ENCODE assay signal across 23 cellular contexts in the genomic region with DNA sequence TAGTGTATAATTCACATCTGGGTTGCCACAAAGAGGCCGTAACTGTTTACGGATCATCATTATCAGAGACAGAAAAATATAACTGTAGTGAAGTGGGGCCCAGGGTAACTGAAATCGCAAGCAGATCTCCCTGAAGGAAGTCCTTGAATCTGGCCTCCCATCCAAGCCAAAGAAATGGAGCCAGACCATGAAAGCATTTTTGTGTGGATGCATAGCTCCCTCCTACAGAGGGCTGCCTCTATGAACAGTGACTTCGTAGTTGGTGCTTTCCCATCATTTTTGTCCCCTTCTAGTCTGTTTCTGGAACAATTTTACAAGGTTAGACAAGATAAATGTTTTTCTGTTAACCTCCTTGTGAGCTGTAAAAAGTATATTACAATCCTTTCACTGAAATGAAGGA.
DNase-seq lines count a peak whose midpoint lies in the region; TF ChIP-seq lines count a peak whose summit lies in the region.
"Had no signal": no experiment of that assay in that cellular context is flagged by ENCODE, and none has a peak within 500 bp of the region (broad histone marks: within the 10 kb centered on the region; RNA-seq: fewer than 3 reads in every experiment).

No MANE protein-coding gene starts in this region.

- H3K36me3 Mint-ChIP-seq in osteocyte (ENCODE audit: unreplicated experiment) (peaks cover 9% of the 10 kb centered on the region), endothelial cell (ENCODE audit: low read depth, unreplicated experiment) (no peaks in the 10 kb centered on the region)
- no peaks in the 10 kb centered on the region for H3K36me3 Mint-ChIP-seq in activated T-helper 2 cell treated with anti-CD3 and anti-CD28 coated beads, Interferon-gamma antibody, Interleukin-2, Interleukin-4, amounts not matched to agents 10 μg/mL and 5 μg/mL and 100 μg/mL, durations not matched to agents 14 hours and 24 hours and 36 hours (ENCODE audit: low read depth)
- H3K36me3 Mint-ChIP-seq: activated naive CD4-positive, alpha-beta T cell treated with anti-CD3 and anti-CD28 coated beads, Interleukin-2, amount 50 U/mL, for 72 hours; CD4-positive, CD25-positive, alpha-beta regulatory T cell; stimulated activated effector memory CD8-positive, alpha-beta T cell treated with anti-CD3 and anti-CD28 coated beads, Interleukin-12 subunit alpha, Interleukin-12 subunit beta, amount 100 ng/mL, for 72 hours had no signal

- peak overlapping the region; percentile 92 for H3K27ac Mint-ChIP-seq in osteocyte (ENCODE audit: unreplicated experiment)
- H3K27ac Mint-ChIP-seq in endothelial cell (ENCODE audit: unreplicated experiment), result no peak overlapping the region
- H3K27ac Mint-ChIP-seq in activated T-helper 2 cell treated with anti-CD3 and anti-CD28 coated beads, Interferon-gamma antibody, Interleukin-2, Interleukin-4, amounts not matched to agents 10 μg/mL and 5 μg/mL and 100 μg/mL, durations not matched to agents 14 hours and 24 hours and 36 hours, result no peak overlapping the region
- H3K27ac Mint-ChIP-seq: activated CD4-positive, alpha-beta T cell treated with anti-CD3 and anti-CD28 coated beads, Interleukin-2, amount 10 ng/mL, durations not matched to agents 7 days and 5 days; activated naive CD4-positive, alpha-beta T cell treated with anti-CD3 and anti-CD28 coated beads, Interleukin-2, amount 50 U/mL, for 72 hours; stimulated activated effector memory CD8-positive, alpha-beta T cell treated with anti-CD3 and anti-CD28 coated beads, Interleukin-12 subunit alpha, Interleukin-12 subunit beta, amount 100 ng/mL, for 72 hours had no signal

- H3K9me3 ChIP-seq in adipocyte (ENCODE audit: control insufficient read depth, low read length) (peaks cover 6% of the 10 kb centered on the region), stomach (peaks cover 0 to 8% (median 0%) of the 10 kb centered on the region in 4 donors)

- no peak for TF ChIP-seq CTCF in fibroblast of villous mesenchyme (IDR thresholded peaks at IDR 0.05; ENCODE audit: insufficient read depth, low read depth, low read length)
- TF ChIP-seq CTCF in osteocyte (IDR thresholded peaks at IDR 0.05), result no peak
- no peak for TF ChIP-seq CTCF in stomach (IDR thresholded peaks at IDR 0.05)
- TF ChIP-seq CTCF in endothelial cell (IDR thresholded peaks at IDR 0.05; ENCODE audit: unreplicated experiment), result no peak

- peaks cover 67% of the 10 kb centered on the region for H3K4me1 Mint-ChIP-seq in osteocyte (ENCODE audit: unreplicated experiment)
- H3K4me1 Mint-ChIP-seq in endothelial cell (ENCODE audit: unreplicated experiment), result peaks cover 8% of the 10 kb centered on the region
- H3K4me1 Mint-ChIP-seq in activated T-helper 2 cell treated with anti-CD3 and anti-CD28 coated beads, Interferon-gamma antibody, Interleukin-2, Interleukin-4, amounts not matched to agents 10 μg/mL and 5 μg/mL and 100 μg/mL, durations not matched to agents 14 hours and 24 hours and 36 hours (ENCODE audit: low read depth), result no peaks in the 10 kb centered on the region
- H3K4me1 Mint-ChIP-seq: activated CD4-positive, alpha-beta T cell treated with anti-CD3 and anti-CD28 coated beads, Interleukin-2, amount 10 ng/mL, durations not matched to agents 7 days and 5 days; CD4-positive, CD25-positive, alpha-beta regulatory T cell; stimulated activated effector memory CD8-positive, alpha-beta T cell treated with anti-CD3 and anti-CD28 coated beads, Interleukin-12 subunit alpha, Interleukin-12 subunit beta, amount 100 ng/mL, for 72 hours had no signal

- no peak overlapping the region for H3K27ac ChIP-seq in stomach
- H3K27ac ChIP-seq: epithelial cell of prostate had no signal

- DNase-seq in adipocyte (ENCODE audit: low read depth), result no peak
- DNase-seq in fibroblast of villous mesenchyme (ENCODE audit: low read depth), result peak; percentile 55
- no peak for DNase-seq in osteocyte (ENCODE audit: extremely low spot score, unreplicated experiment)
- no peak for DNase-seq in stomach
- DNase-seq in SHP77 (lab: John Stamatoyannopoulos, UW), result no peak
- DNase-seq in endothelial cell (ENCODE audit: low spot score), result no peak
- no peak for DNase-seq in activated T-helper 2 cell treated with anti-CD3 and anti-CD28 coated beads, Interferon-gamma antibody, Interleukin-2, Interleukin-4, amounts not matched to agents 10 μg/mL and 5 μg/mL and 100 μg/mL, durations not matched to agents 14 hours and 24 hours and 36 hours (ENCODE audit: low spot score)
- DNase-seq: activated CD4-positive, alpha-beta T cell treated with anti-CD3 and anti-CD28 coated beads, Interleukin-2, amount 10 ng/mL, durations not matched to agents 7 days and 5 days; aorta; CD4-positive, CD25-positive, alpha-beta regulatory T cell; GOT3; KG1; mucosa of descending colon; NCI-H1417 treated with DMSO at 0.1 percent for 48 hours; NCI-H2081 treated with DMSO at 0.1 percent for 48 hours; NCI-H446; NCI-H82; Right ventricle myocardium superior; stimulated activated CD4-positive, alpha-beta T cell treated with anti-CD3 and anti-CD28 coated beads, Interleukin-2, amount 100 ng/mL, for 48 hours; T-helper 9 cell had no signal

- no peaks in the 10 kb centered on the region for H3K36me3 ChIP-seq in adipocyte (ENCODE audit: control insufficient read depth, insufficient read depth, low read length, severe bottlenecking)
- no peaks in the 10 kb centered on the region for H3K36me3 ChIP-seq in stomach

- H3K27me3 Mint-ChIP-seq in osteocyte (ENCODE audit: unreplicated experiment) (no peaks in the 10 kb centered on the region), endothelial cell (ENCODE audit: unreplicated experiment) (no peaks in the 10 kb centered on the region)
- H3K27me3 Mint-ChIP-seq in activated T-helper 2 cell treated with anti-CD3 and anti-CD28 coated beads, Interferon-gamma antibody, Interleukin-2, Interleukin-4, amounts not matched to agents 10 μg/mL and 5 μg/mL and 100 μg/mL, durations not matched to agents 14 hours and 24 hours and 36 hours (ENCODE audit: low read depth), result no peaks in the 10 kb centered on the region
- H3K27me3 Mint-ChIP-seq: activated CD4-positive, alpha-beta T cell treated with anti-CD3 and anti-CD28 coated beads, Interleukin-2, amount 10 ng/mL, durations not matched to agents 7 days and 5 days; CD4-positive, CD25-positive, alpha-beta regulatory T cell had no signal

- H3K4me1 ChIP-seq in adipocyte (ENCODE audit: control insufficient read depth, insufficient read depth, low read length) (peaks cover 13% of the 10 kb centered on the region), stomach (peaks cover 0 to 5% (median 0%) of the 10 kb centered on the region in 4 donors)

- H3K9me3 Mint-ChIP-seq in osteocyte (ENCODE audit: unreplicated experiment) (peaks cover 21% of the 10 kb centered on the region), endothelial cell (ENCODE audit: unreplicated experiment) (no peaks in the 10 kb centered on the region)
- H3K9me3 Mint-ChIP-seq in activated T-helper 2 cell treated with anti-CD3 and anti-CD28 coated beads, Interferon-gamma antibody, Interleukin-2, Interleukin-4, amounts not matched to agents 10 μg/mL and 5 μg/mL and 100 μg/mL, durations not matched to agents 14 hours and 24 hours and 36 hours, result no peaks in the 10 kb centered on the region

- H3K4me3 ChIP-seq in adipocyte (ENCODE audit: low read length) (no peak overlapping the region), fibroblast of villous mesenchyme (ENCODE audit: low read depth, low read length) (no peak overlapping the region), stomach (no peak overlapping the region)
- H3K4me3 ChIP-seq: mucosa of descending colon had no signal

- peak overlapping the region; percentile 29 for H3K9ac ChIP-seq in adipocyte (ENCODE audit: low read length)

- no peak overlapping the region for H3K4me3 Mint-ChIP-seq in osteocyte (ENCODE audit: unreplicated experiment)
- H3K4me3 Mint-ChIP-seq in endothelial cell (ENCODE audit: unreplicated experiment), result no peak overlapping the region
- H3K4me3 Mint-ChIP-seq in activated T-helper 2 cell treated with anti-CD3 and anti-CD28 coated beads, Interferon-gamma antibody, Interleukin-2, Interleukin-4, amounts not matched to agents 10 μg/mL and 5 μg/mL and 100 μg/mL, durations not matched to agents 14 hours and 24 hours and 36 hours (ENCODE audit: low read depth), result no peak overlapping the region
- H3K4me3 Mint-ChIP-seq: activated CD4-positive, alpha-beta T cell treated with anti-CD3 and anti-CD28 coated beads, Interleukin-2, amount 10 ng/mL, durations not matched to agents 7 days and 5 days; CD4-positive, CD25-positive, alpha-beta regulatory T cell; stimulated activated effector memory CD8-positive, alpha-beta T cell treated with anti-CD3 and anti-CD28 coated beads, Interleukin-12 subunit alpha, Interleukin-12 subunit beta, amount 100 ng/mL, for 72 hours had no signal

- TF ChIP-seq EP300 in stomach (IDR thresholded peaks at IDR 0.05), result no peak

- no peak for TF ChIP-seq POLR2A in stomach (IDR thresholded peaks at IDR 0.05)

- 61 to 84% (median 67%) methylated on average over 4 of the region's 4 CpGs for WGBS in stomach, 5 donors

- H3K27me3 ChIP-seq in adipocyte (replicated peaks; ENCODE audit: control insufficient read depth, insufficient read depth, low read length), result no peaks in the 10 kb centered on the region
- H3K27me3 ChIP-seq in stomach, result no peaks in the 10 kb centered on the region

- intact Hi-C loops in stomach (cut with DNase I; ENCODE audit: low total_unique reads), result no loop called here
- intact Hi-C loops in activated T-helper 2 cell treated with anti-CD3 and anti-CD28 coated beads, Interferon-gamma antibody, Interleukin-2, Interleukin-4, amounts not matched to agents 10 μg/mL and 5 μg/mL and 100 μg/mL, durations not matched to agents 14 hours and 24 hours and 36 hours (cut with micrococcal nuclease), result no loop called here
